Comparison of ENCODE assay signal across 31 cellular contexts in the genomic region with DNA sequence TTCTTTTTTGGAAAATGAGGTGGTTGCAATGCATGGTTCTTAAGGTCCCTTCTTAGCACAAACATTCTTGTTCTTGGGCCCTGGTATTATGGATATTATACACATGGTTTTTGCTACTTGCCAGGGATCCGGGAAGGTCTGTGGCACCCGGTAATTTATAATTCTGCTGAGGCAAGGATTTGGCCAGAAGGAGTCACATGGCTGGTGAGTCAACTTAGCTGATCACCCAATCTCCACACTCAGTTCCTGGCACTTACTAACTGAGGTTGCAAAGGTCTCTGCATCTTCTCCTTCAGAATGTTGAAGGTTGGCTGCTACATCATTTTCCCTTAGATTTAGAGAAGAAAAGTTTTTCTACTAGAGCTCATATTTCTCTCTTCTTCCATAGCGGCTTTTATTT.
"Had no signal": no experiment of that assay in that cellular context is flagged by ENCODE, and none has a peak within 500 bp of the region (broad histone marks: within the 10 kb centered on the region; RNA-seq: fewer than 3 reads in every experiment).

No MANE protein-coding gene starts in this region.

- H3K36me3 ChIP-seq: breast epithelium, esophagus muscularis mucosa, heart left ventricle, right atrium auricular region, stomach, thyroid gland, upper lobe of left lung, vagina had no signal

- H3K27ac ChIP-seq: esophagus muscularis mucosa, foreskin keratinocyte, heart left ventricle, right atrium auricular region, stomach, thyroid gland, upper lobe of left lung, vagina had no signal

- H3K27me3 ChIP-seq: breast epithelium, esophagus muscularis mucosa, foreskin keratinocyte, heart left ventricle, right atrium auricular region, stomach, thyroid gland, upper lobe of left lung, vagina had no signal

- H3K4me3 ChIP-seq: breast epithelium, esophagus muscularis mucosa, heart left ventricle, right atrium auricular region, smooth muscle cell, stomach, thyroid gland, upper lobe of left lung, vagina had no signal

- H3K9me3 Mint-ChIP-seq: activated CD4-positive, alpha-beta memory T cell treated with anti-CD3 and anti-CD28 coated beads, Interleukin-2, amount 10 ng/mL, durations not matched to agents 7 days and 5 days; activated CD4-positive, alpha-beta T cell treated with anti-CD3 and anti-CD28 coated beads, Interleukin-2, amount 10 ng/mL, durations not matched to agents 7 days and 5 days; activated T-cell treated with anti-CD3 and anti-CD28 coated beads, Interleukin-2, amount 50 U/mL, for 24 hours; dendritic cell treated with granulocyte-macrophage colony-stimulating factor and Interleukin-4, amounts not matched to agents 40 ng/mL and 50 ng/mL, for 4 days; immature natural killer cell had no signal

- DNase-seq: activated CD4-positive, alpha-beta memory T cell treated with anti-CD3 and anti-CD28 coated beads, Interleukin-2, amount 10 ng/mL, durations not matched to agents 7 days and 5 days; activated CD4-positive, alpha-beta T cell treated with anti-CD3 and anti-CD28 coated beads for 1 hour; activated CD4-positive, alpha-beta T cell treated with anti-CD3 and anti-CD28 coated beads, Interleukin-2, amount 10 ng/mL, durations not matched to agents 7 days and 5 days; activated CD8-positive, alpha-beta memory T cell treated with anti-CD3 and anti-CD28 coated beads, Interleukin-2, amount 50 U/mL, for 48 hours; activated gamma-delta T cell treated with Interleukin-2 at 50 U/mL for 16 hours; activated naive CD4-positive, alpha-beta T cell treated with anti-CD3 and anti-CD28 coated beads, Interleukin-2, amount 50 U/mL, for 16 hours; activated T-cell treated with anti-CD3 and anti-CD28 coated beads, Interleukin-2, amount 50 U/mL, for 24 hours; amygdala; central memory CD4-positive, alpha-beta T cell; effector CD4-positive, alpha-beta T cell; foreskin keratinocyte; heart left ventricle; hypothalamus; immature natural killer cell; kidney; midbrain; naive thymus-derived CD4-positive, alpha-beta T cell; nucleus accumbens; stimulated activated CD4-positive, alpha-beta T cell treated with anti-CD3 and anti-CD28 coated beads, Interleukin-1b, Interleukin-23, amount 100 ng/mL, for 48 hours; stimulated activated naive B cell treated with anti-CD40 and anti-IgM and Interleukin-4, amounts not matched to agents 10 μg/mL and 1 μg/mL and 100 μg/mL, for 72 hours; stomach; thyroid gland; upper lobe of left lung had no signal

- H3K9me3 ChIP-seq: breast epithelium, esophagus muscularis mucosa, heart left ventricle, right atrium auricular region, stomach, thyroid gland, upper lobe of left lung, vagina had no signal

- H3K4me1 Mint-ChIP-seq: activated CD4-positive, alpha-beta memory T cell treated with anti-CD3 and anti-CD28 coated beads, Interleukin-2, amount 10 ng/mL, durations not matched to agents 7 days and 5 days; activated CD4-positive, alpha-beta T cell treated with anti-CD3 and anti-CD28 coated beads, Interleukin-2, amount 10 ng/mL, durations not matched to agents 7 days and 5 days; naive thymus-derived CD4-positive, alpha-beta T cell had no signal

- H3K36me3 Mint-ChIP-seq: naive thymus-derived CD4-positive, alpha-beta T cell had no signal

- H3K4me2 ChIP-seq: smooth muscle cell had no signal

- ATAC-seq: foreskin keratinocyte; naive thymus-derived CD4-positive, alpha-beta T cell; stimulated activated naive B cell treated with anti-CD40 and anti-IgM and Interleukin-4, amounts not matched to agents 10 μg/mL and 1 μg/mL and 100 μg/mL, for 72 hours; WTC11 had no signal

- H3K4me3 Mint-ChIP-seq: activated CD4-positive, alpha-beta memory T cell treated with anti-CD3 and anti-CD28 coated beads, Interleukin-2, amount 10 ng/mL, durations not matched to agents 7 days and 5 days; activated CD4-positive, alpha-beta T cell treated with anti-CD3 and anti-CD28 coated beads, Interleukin-2, amount 10 ng/mL, durations not matched to agents 7 days and 5 days; activated T-cell treated with anti-CD3 and anti-CD28 coated beads, Interleukin-2, amount 50 U/mL, for 24 hours; dendritic cell treated with granulocyte-macrophage colony-stimulating factor and Interleukin-4, amounts not matched to agents 40 ng/mL and 50 ng/mL, for 4 days; immature natural killer cell; naive thymus-derived CD4-positive, alpha-beta T cell; neural crest cell; stimulated activated naive B cell treated with anti-CD40 and anti-IgM and Interleukin-4, amounts not matched to agents 10 μg/mL and 1 μg/mL and 100 μg/mL, for 72 hours; WTC11 had no signal

- H3K27me3 Mint-ChIP-seq: activated T-cell treated with anti-CD3 and anti-CD28 coated beads, Interleukin-2, amount 50 U/mL, for 24 hours; dendritic cell treated with granulocyte-macrophage colony-stimulating factor and Interleukin-4, amounts not matched to agents 40 ng/mL and 50 ng/mL, for 4 days had no signal

- H3K27ac Mint-ChIP-seq: activated CD4-positive, alpha-beta memory T cell treated with anti-CD3 and anti-CD28 coated beads, Interleukin-2, amount 10 ng/mL, durations not matched to agents 7 days and 5 days; activated CD4-positive, alpha-beta T cell treated with anti-CD3 and anti-CD28 coated beads, Interleukin-2, amount 10 ng/mL, durations not matched to agents 7 days and 5 days; activated T-cell treated with anti-CD3 and anti-CD28 coated beads, Interleukin-2, amount 50 U/mL, for 24 hours; dendritic cell treated with granulocyte-macrophage colony-stimulating factor and Interleukin-4, amounts not matched to agents 40 ng/mL and 50 ng/mL, for 4 days; stimulated activated naive B cell treated with anti-CD40 and anti-IgM and Interleukin-4, amounts not matched to agents 10 μg/mL and 1 μg/mL and 100 μg/mL, for 72 hours; WTC11 had no signal

- H3K4me1 ChIP-seq: breast epithelium, upper lobe of left lung had no signal
